ENCODE assay signal across 9 cellular contexts in genomic region chr17:75238684-75239191, GRCh38. TPM values are rescaled to one million over a fixed set of nuclear protein-coding genes. Genes with fewer than 3 reads are reported as not detected.
DNase-seq lines count a peak whose midpoint lies in the region; ATAC-seq and TF ChIP-seq lines count a peak whose summit lies in the region.
"Had no signal": no experiment of that assay in that cellular context is flagged by ENCODE, and none has a peak within 500 bp of the region (broad histone marks: within the 10 kb centered on the region; RNA-seq: fewer than 3 reads in every experiment).

No MANE protein-coding gene starts in this region.

- TF ChIP-seq RAD21 in SK-N-SH (IDR thresholded peaks at IDR 0.05; ENCODE audit: low read length): peak; percentile 54

- POLR2A ChIA-PET in SK-N-SH (lab: Yijun Ruan, JAX): interaction anchor here (1.1 to 1.2 kb wide), 2 partner anchors 9 to 125 kb away, joined by 3 to 4 read pairs; no protein-coding TSS in a partner anchor

- no peak overlapping the region for H3K27ac ChIP-seq in SK-N-SH (ENCODE audit: low read depth in 2 of 2, low read length in 1 of 2)
- H3K27ac ChIP-seq: epithelial cell of prostate had no signal

- no peaks in the 10 kb centered on the region for H3K9me3 ChIP-seq in SK-N-SH

- H3K9ac ChIP-seq in SK-N-SH: no peak overlapping the region

- no peak for TF ChIP-seq EP300 in SK-N-SH (IDR thresholded peaks at IDR 0.05; ENCODE audit: borderline replicate concordance in 1 of 2, low read depth in 1 of 2, low read length in 1 of 2)

- no peaks in the 10 kb centered on the region for H3K27me3 ChIP-seq in GM06990 (replicated peaks; ENCODE audit: control insufficient read depth, insufficient read depth, low read length)
- no peaks in the 10 kb centered on the region for H3K27me3 ChIP-seq in SK-N-SH (ENCODE audit: insufficient read depth)

- H3K4me3 ChIP-seq in GM06990 (replicated peaks; ENCODE audit: low read depth, low read length) (no peak overlapping the region), SK-N-SH (ENCODE audit: low read depth in 2 of 2, low read length in 1 of 2) (no peak overlapping the region)

- H3K9me2 ChIP-seq in SK-N-SH: no peaks in the 10 kb centered on the region

- ATAC-seq in activated naive CD4-positive, alpha-beta T cell treated with anti-CD3 and anti-CD28 coated beads, Interleukin-2, amount 50 U/mL, for 72 hours: peak; percentile 75 to 77
- ATAC-seq in GM21723 (IDR thresholded peaks at IDR 0.05; ENCODE audit: unreplicated experiment): no peak

- no peak overlapping the region for H2AFZ ChIP-seq in SK-N-SH (ENCODE audit: low read depth)

- CTCF ChIA-PET in SK-N-SH (lab: Yijun Ruan, JAX): interaction anchor here (0.7 to 11.7 kb wide), 28 partner anchors 9 to 263 kb away, joined by 3 to 136 read pairs (median 7); partner anchors contain the start of genes GGA3, MIF4GD, MRPS7 and NUP85

- H3K27ac Mint-ChIP-seq in activated naive CD4-positive, alpha-beta T cell treated with anti-CD3 and anti-CD28 coated beads, Interleukin-2, amount 50 U/mL, for 72 hours: peak overlapping the region; percentile 49 to 96

- peaks cover 62% of the 10 kb centered on the region for H3K36me3 ChIP-seq in GM06990 (ENCODE audit: control insufficient read depth, insufficient read depth, low read length)
- H3K36me3 ChIP-seq in SK-N-SH (replicated peaks in 1 of 2; ENCODE audit: control insufficient read depth in 1 of 2, insufficient read depth in 2 of 2, low read length in 1 of 2): peaks cover 46 to 94% of the 10 kb centered on the region in 2 experiments

- intact Hi-C loops in head of caudate nucleus (cut with DNase I): no loop called here

- peak; percentile 91 for TF ChIP-seq CTCF in GM06990 (IDR thresholded peaks at IDR 0.05; ENCODE audit: insufficient read depth, low read length, poor library complexity, severe bottlenecking)
- peak; percentile 98 for TF ChIP-seq CTCF in SK-N-SH (IDR thresholded peaks at IDR 0.05)

- H3K79me2 ChIP-seq in SK-N-SH (ENCODE audit: insufficient read depth): no peaks in the 10 kb centered on the region

- H3K9me3 Mint-ChIP-seq in activated naive CD4-positive, alpha-beta T cell treated with anti-CD3 and anti-CD28 coated beads, Interleukin-2, amount 50 U/mL, for 72 hours: no peaks in the 10 kb centered on the region

- WGBS in SK-N-SH (ENCODE audit: low lambda C conversion rate): 54% methylated on average over 13 of the region's 13 CpGs

- H3K4me1 ChIP-seq in SK-N-SH (ENCODE audit: control insufficient read depth in 1 of 2, insufficient read depth in 2 of 2, low read depth in 1 of 2, low read length in 1 of 2): no peaks in the 10 kb centered on the region; a peak in 1 of 4 replicates

- DNase-seq in GM06990 (ENCODE audit: extremely low read depth, insufficient read length): peak; percentile 49
- peak; percentile 53 for DNase-seq in LoVo (ENCODE audit: low spot score)
- peak; percentile 90 for DNase-seq in SK-N-SH
- peak in 1 of 2 donors; percentile 64 for DNase-seq in activated naive CD4-positive, alpha-beta T cell treated with anti-CD3 and anti-CD28 coated beads, Interleukin-2, amount 50 U/mL, for 72 hours (ENCODE audit: low spot score in 2 of 2)
- peak in 40 of 42 donors; percentile 42 to 82 (median 66) for DNase-seq in head of caudate nucleus
- DNase-seq in renal cortical epithelial cell (ENCODE audit: low read depth): peak; percentile 58
- no peak for DNase-seq in DMS79 (lab: John Stamatoyannopoulos, UW)

- H3K36me3 Mint-ChIP-seq in activated naive CD4-positive, alpha-beta T cell treated with anti-CD3 and anti-CD28 coated beads, Interleukin-2, amount 50 U/mL, for 72 hours: peaks cover 8 to 10% of the 10 kb centered on the region in 2 donors

- H3F3A ChIP-seq in SK-N-SH (replicated peaks; ENCODE audit: insufficient read depth): peaks cover 29% of the 10 kb centered on the region

- H4K20me1 ChIP-seq in SK-N-SH (ENCODE audit: insufficient read depth): peaks cover 3% of the 10 kb centered on the region; the same call in 1 of the 2 replicates

- no peak overlapping the region for H3K4me2 ChIP-seq in SK-N-SH

TF ChIP-seq in SK-N-SH, 30 proteins besides CTCF, POLR2A, EP300 and RAD21:
- TF ChIP-seq RCOR1 (IDR thresholded peaks at IDR 0.05; ENCODE audit: low read length) (0 out of 2 replicates have a peak, but pooled peaks have one; percentile 33), CHD2 (IDR thresholded peaks at IDR 0.05; ENCODE audit: low read length, partially characterized antibody) (no peak), SMC3 (IDR thresholded peaks at IDR 0.05; ENCODE audit: low read depth, low read length) (peak; percentile 55), POLR2AphosphoS5 (IDR thresholded peaks at IDR 0.05; ENCODE audit: low read depth, low read length) (peak; percentile 17; the same call in 1 of the 2 replicates), GATA2 (CRISPR knock-in tag; IDR thresholded peaks at IDR 0.05) (no peak; the same call in none of the 2 replicates), YY1 (IDR thresholded peaks at IDR 0.05; ENCODE audit: low read depth) (no peak)
TF ChIP-seq in SK-N-SH: peak in this region for 3.

RNA-seq across cellular contexts. Expression of gene GGA3, which starts 22.7 kb away (rescaled TPM):
- 42.5 and 43.7 TPM in 2 replicates for polyA plus RNA-seq in SK-N-SH (2012; rRNA removed)
- polyA plus RNA-seq in SK-N-SH (2012; cell fraction: cytosol; rRNA removed): 13.3 and 21.1 TPM in 2 replicates
- polyA plus RNA-seq in SK-N-SH (2012; cell fraction: nucleus; rRNA removed): 183 and 203 TPM in 2 replicates
- total RNA-seq in activated naive CD4-positive, alpha-beta T cell treated with anti-CD3 and anti-CD28 coated beads, Interleukin-2, amount 50 U/mL, for 72 hours: 10 to 100 TPM; 74.9 to 79.0 TPM
- total RNA-seq in renal cortical epithelial cell: 14.8 and 25.8 TPM in 2 replicates

RNA-seq across cellular contexts. Expression of gene MRPS7, which starts 22.9 kb away (rescaled TPM):
- polyA plus RNA-seq in SK-N-SH (2012; rRNA removed): 82.8 and 90.4 TPM in 2 replicates
- 77.5 and 82.2 TPM in 2 replicates for polyA plus RNA-seq in SK-N-SH (2012; cell fraction: cytosol; rRNA removed)
- 74.4 and 85.5 TPM in 2 replicates for polyA plus RNA-seq in SK-N-SH (2012; cell fraction: nucleus; rRNA removed)
- 10 to 100 TPM; 72.3 to 80.5 TPM for total RNA-seq in activated naive CD4-positive, alpha-beta T cell treated with anti-CD3 and anti-CD28 coated beads, Interleukin-2, amount 50 U/mL, for 72 hours
- total RNA-seq in renal cortical epithelial cell: 45.9 and 61.5 TPM in 2 replicates

RNA-seq across cellular contexts. Expression of gene MIF4GD, which starts 32.3 kb away (rescaled TPM):
- 65.4 and 70.0 TPM in 2 replicates for polyA plus RNA-seq in SK-N-SH (2012; rRNA removed)
- polyA plus RNA-seq in SK-N-SH (2012; cell fraction: cytosol; rRNA removed): 43.0 and 58.4 TPM in 2 replicates
- 41.0 and 49.6 TPM in 2 replicates for polyA plus RNA-seq in SK-N-SH (2012; cell fraction: nucleus; rRNA removed)
- total RNA-seq in activated naive CD4-positive, alpha-beta T cell treated with anti-CD3 and anti-CD28 coated beads, Interleukin-2, amount 50 U/mL, for 72 hours: 10 to 100 TPM; 33.4 to 37.8 TPM
- total RNA-seq in renal cortical epithelial cell: 15.1 and 16.3 TPM in 2 replicates

RNA-seq across cellular contexts. Expression of gene NUP85, which starts 33.3 kb away (rescaled TPM):
- 80.5 and 99.8 TPM in 2 replicates for polyA plus RNA-seq in SK-N-SH (2012; rRNA removed)
- 38.2 and 55.2 TPM in 2 replicates for polyA plus RNA-seq in SK-N-SH (2012; cell fraction: cytosol; rRNA removed)
- polyA plus RNA-seq in SK-N-SH (2012; cell fraction: nucleus; rRNA removed): 258 and 284 TPM in 2 replicates
- 100 to 1,000 TPM; 108 to 146 TPM for total RNA-seq in activated naive CD4-positive, alpha-beta T cell treated with anti-CD3 and anti-CD28 coated beads, Interleukin-2, amount 50 U/mL, for 72 hours
- total RNA-seq in renal cortical epithelial cell: 27.6 and 37.7 TPM in 2 replicates

RNA-seq across cellular contexts. Expression of gene SLC25A19, which starts 50.5 kb away (rescaled TPM):
- polyA plus RNA-seq in SK-N-SH (2012; rRNA removed): 11.7 and 13.2 TPM in 2 replicates
- 7.0 and 10.2 TPM in 2 replicates for polyA plus RNA-seq in SK-N-SH (2012; cell fraction: cytosol; rRNA removed)
- 14.6 and 19.1 TPM in 2 replicates for polyA plus RNA-seq in SK-N-SH (2012; cell fraction: nucleus; rRNA removed)
- 100 to 1,000 TPM in 1 of 2 donors, 10 to 100 TPM in 1; 74.4 to 110 TPM for total RNA-seq in activated naive CD4-positive, alpha-beta T cell treated with anti-CD3 and anti-CD28 coated beads, Interleukin-2, amount 50 U/mL, for 72 hours
- total RNA-seq in renal cortical epithelial cell: 2.8 and 5.6 TPM in 2 replicates
